19 cellular contexts compared by ENCODE assay signal in the genomic region with DNA sequence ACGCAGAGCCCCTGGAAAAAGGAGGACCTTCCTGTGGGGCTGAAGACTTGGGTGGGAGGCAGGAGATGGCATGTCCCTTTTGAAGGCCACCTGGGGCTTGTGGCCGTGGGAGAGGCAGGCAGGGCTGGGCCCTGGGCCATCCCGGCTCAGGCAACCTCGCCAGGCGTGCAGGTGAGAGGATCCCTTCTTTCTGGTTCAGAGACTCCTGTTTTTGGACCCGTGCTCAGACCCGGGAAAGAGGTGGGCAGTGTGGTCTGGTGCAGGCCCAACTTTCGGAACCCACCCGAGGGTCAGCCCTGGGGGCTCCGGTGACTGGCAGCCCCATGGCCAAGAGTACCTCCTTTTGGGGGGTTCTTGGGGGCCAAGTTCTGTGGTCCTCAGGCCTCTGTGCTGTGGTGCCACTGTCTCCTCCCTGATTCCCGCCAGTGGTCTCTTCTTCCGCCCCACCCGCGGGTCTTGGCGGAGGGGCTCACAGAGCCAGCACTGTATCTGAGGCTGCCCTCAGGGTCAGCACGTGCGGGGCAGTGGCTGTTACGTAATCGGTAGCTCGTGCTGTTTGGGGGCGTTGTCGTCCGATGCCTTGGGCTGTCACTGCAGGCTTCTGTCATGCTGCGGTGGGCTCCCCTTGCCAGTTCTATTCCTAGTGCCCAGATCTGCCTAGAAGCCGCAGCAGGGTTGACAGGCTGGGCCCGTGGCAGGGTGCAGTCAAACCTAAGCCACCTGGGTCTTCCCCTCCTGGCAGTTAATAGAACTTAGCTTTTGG. TPM values are rescaled to one million over a fixed set of nuclear protein-coding genes. Genes with fewer than 3 reads are reported as not detected.
DNase-seq lines count a peak whose midpoint lies in the region; ATAC-seq and TF ChIP-seq lines count a peak whose summit lies in the region.
"Had no signal": no experiment of that assay in that cellular context is flagged by ENCODE, and none has a peak within 500 bp of the region (broad histone marks: within the 10 kb centered on the region; RNA-seq: fewer than 3 reads in every experiment).

No MANE protein-coding gene starts in this region.

- peak; percentile 55 for ATAC-seq in Right ventricle myocardium superior (ENCODE audit: poor library complexity)
- peak; percentile 21 to 53 for ATAC-seq in left cardiac atrium
- no peak for ATAC-seq in foreskin keratinocyte
- ATAC-seq in activated CD8-positive, alpha-beta memory T cell treated with anti-CD3 and anti-CD28 coated beads, Interleukin-2, amount 10 ng/mL, durations not matched to agents 7 days and 5 days = no peak

- H3K27ac Mint-ChIP-seq in nephron progenitor cell = peak overlapping the region; percentile 74
- H3K27ac Mint-ChIP-seq in activated CD8-positive, alpha-beta memory T cell treated with anti-CD3 and anti-CD28 coated beads, Interleukin-2, amount 10 ng/mL, durations not matched to agents 7 days and 5 days = no peak overlapping the region
- H3K27ac Mint-ChIP-seq: CD4-positive, alpha-beta T cell had no signal

- DNase-seq in Right ventricle myocardium superior = peak; percentile 48
- DNase-seq in cardiac septum (ENCODE audit: low spot score) = no peak
- DNase-seq in left cardiac atrium = no peak
- no peak for DNase-seq in nephron progenitor cell
- DNase-seq in foreskin keratinocyte = no peak
- no peak for DNase-seq in adrenal gland
- DNase-seq in T-helper 2 cell = no peak
- no peak for DNase-seq in activated CD8-positive, alpha-beta memory T cell treated with anti-CD3 and anti-CD28 coated beads, Interleukin-2, amount 10 ng/mL, durations not matched to agents 7 days and 5 days
- DNase-seq: 8988T; BE2C; Calu3; CD4-positive, alpha-beta T cell; DMS53; NCI-H1417; NCI-H2029 treated with DMSO at 0.1 percent for 48 hours; NCI-H748 treated with DMSO at 0.1 percent for 48 hours; OCI-M1 had no signal

- H3K4me1 ChIP-seq in foreskin keratinocyte (no peaks in the 10 kb centered on the region), adrenal gland (replicated peaks in 1 of 2) (peaks cover 4 to 12% of the 10 kb centered on the region in 2 donors)
- H3K4me1 ChIP-seq: BE2C, HAP-1 had no signal

- WGBS in adrenal gland, 4 donors = 64 to 74% (median 66%) methylated on average over 14 to 26 of the region's 26 CpGs

- no peak overlapping the region for H3K4me3 Mint-ChIP-seq in nephron progenitor cell
- H3K4me3 Mint-ChIP-seq in activated CD8-positive, alpha-beta memory T cell treated with anti-CD3 and anti-CD28 coated beads, Interleukin-2, amount 10 ng/mL, durations not matched to agents 7 days and 5 days = no peak overlapping the region
- H3K4me3 Mint-ChIP-seq: CD4-positive, alpha-beta T cell had no signal

- intact Hi-C loops in Right ventricle myocardium superior (cut with DNase I) (no loop called here), cardiac septum (cut with DNase I) (no loop called here), left cardiac atrium (cut with DNase I) (no loop called here), adrenal gland (cut with DNase I) (no loop called here)

- peaks cover 3% of the 10 kb centered on the region for H3K27me3 Mint-ChIP-seq in nephron progenitor cell (ENCODE audit: low read depth, poor library complexity)
- no peaks in the 10 kb centered on the region for H3K27me3 Mint-ChIP-seq in activated CD8-positive, alpha-beta memory T cell treated with anti-CD3 and anti-CD28 coated beads, Interleukin-2, amount 10 ng/mL, durations not matched to agents 7 days and 5 days
- H3K27me3 Mint-ChIP-seq: CD4-positive, alpha-beta T cell; IgD-negative memory B cell had no signal

- TF ChIP-seq CTCF in nephron progenitor cell (IDR thresholded peaks at IDR 0.05) (no peak), foreskin keratinocyte (conservative IDR thresholded peaks at IDR 0.05) (no peak), adrenal gland (IDR thresholded peaks at IDR 0.05) (no peak)

- H3K9me3 ChIP-seq in adrenal gland (replicated peaks in 1 of 3) = no peaks in the 10 kb centered on the region
- H3K9me3 ChIP-seq: BE2C had no signal

- no peak overlapping the region for H3K4me3 ChIP-seq in adrenal gland
- H3K4me3 ChIP-seq: HAP-1 had no signal

- peaks cover 44% of the 10 kb centered on the region for H3K36me3 Mint-ChIP-seq in nephron progenitor cell (ENCODE audit: low read depth)
- peaks cover 3% of the 10 kb centered on the region for H3K36me3 Mint-ChIP-seq in activated CD8-positive, alpha-beta memory T cell treated with anti-CD3 and anti-CD28 coated beads, Interleukin-2, amount 10 ng/mL, durations not matched to agents 7 days and 5 days

- CTCF ChIA-PET in activated CD8-positive, alpha-beta memory T cell treated with anti-CD3 and anti-CD28 coated beads, Interleukin-2, amount 10 ng/mL, durations not matched to agents 7 days and 5 days (lab: Charles Lee) = no interaction called here

- no peak for TF ChIP-seq POLR2A in adrenal gland (IDR thresholded peaks at IDR 0.05)

- peaks cover 15% of the 10 kb centered on the region for H3K9me3 Mint-ChIP-seq in nephron progenitor cell
- peaks cover 3% of the 10 kb centered on the region for H3K9me3 Mint-ChIP-seq in activated CD8-positive, alpha-beta memory T cell treated with anti-CD3 and anti-CD28 coated beads, Interleukin-2, amount 10 ng/mL, durations not matched to agents 7 days and 5 days (ENCODE audit: low read depth)
- H3K9me3 Mint-ChIP-seq: CD4-positive, alpha-beta T cell; IgD-negative memory B cell had no signal

- H3K27me3 ChIP-seq in foreskin keratinocyte = no peaks in the 10 kb centered on the region
- H3K27me3 ChIP-seq in adrenal gland = no peaks in the 10 kb centered on the region
- H3K27me3 ChIP-seq: BE2C had no signal

- peaks cover 31% of the 10 kb centered on the region for H3K4me1 Mint-ChIP-seq in nephron progenitor cell
- H3K4me1 Mint-ChIP-seq in activated CD8-positive, alpha-beta memory T cell treated with anti-CD3 and anti-CD28 coated beads, Interleukin-2, amount 10 ng/mL, durations not matched to agents 7 days and 5 days = no peaks in the 10 kb centered on the region

- H3K36me3 ChIP-seq in adrenal gland (replicated peaks in 1 of 2) = peaks cover 0 to 5% of the 10 kb centered on the region in 2 donors
- H3K36me3 ChIP-seq: HAP-1 had no signal

- H3K27ac ChIP-seq in foreskin keratinocyte (no peak overlapping the region), adrenal gland (no peak overlapping the region)

RNA-seq across cellular contexts. Expression of gene KDM4B, which starts 42.7 kb away (rescaled TPM):
- total RNA-seq in Right ventricle myocardium superior = 34.6 TPM
- total RNA-seq in cardiac septum = 27.6 TPM
- total RNA-seq in left cardiac atrium = 10 to 100 TPM; 22.2 to 27.8 TPM
- total RNA-seq in foreskin keratinocyte = 7.2 and 7.3 TPM in 2 replicates
- polyA plus RNA-seq in foreskin keratinocyte = 3.1 TPM in 2 replicates
- total RNA-seq in adrenal gland = 10 to 100 TPM; 30.4 to 65.1 (median 48.5) TPM
- 10 to 100 TPM; 11.4 to 46.6 (median 23.5) TPM for polyA plus RNA-seq in adrenal gland
- total RNA-seq in activated CD8-positive, alpha-beta memory T cell treated with anti-CD3 and anti-CD28 coated beads, Interleukin-2, amount 10 ng/mL, durations not matched to agents 7 days and 5 days = 10 to 100 TPM; 31.2 to 42.3 TPM

Comparison
In these comparisons a context has a peak if more than half of its experiments do, and no peak if none do; other contexts are left out.
1. ATAC-seq: peak in Right ventricle myocardium superior (single experiment) and left cardiac atrium (2 of 2); none in foreskin keratinocyte (single experiment) and activated CD8-positive, alpha-beta memory T cell treated with anti-CD3 and anti-CD28 coated beads, Interleukin-2, amount 10 ng/mL, durations not matched to agents 7 days and 5 days (single experiment).